In genomic region chr2:118224144-118224887, GRCh38 we compare ENCODE assay signal across 8 cellular contexts.
A peak's percentile ranks its signal among the peaks of the same experiment; 100 is the strongest.
DNase-seq lines count a peak whose midpoint lies in the region; ATAC-seq lines count a peak whose summit lies in the region.

No MANE protein-coding gene starts in this region.

- POLR2A ChIA-PET in CD8-positive, alpha-beta memory T cell (lab: Charles Lee) = interaction anchor here (1.1 kb wide), 1 partner anchor 38 kb away, joined by 3 read pairs; no protein-coding TSS in a partner anchor

- H3K9me3 ChIP-seq in CD8-positive, alpha-beta memory T cell (ENCODE audit: low read length) = no peaks in the 10 kb centered on the region

- peaks cover 54% of the 10 kb centered on the region for H3K27me3 ChIP-seq in CD8-positive, alpha-beta memory T cell (ENCODE audit: insufficient read depth, low read length, poor library complexity, severe bottlenecking)

- no peak overlapping the region for H3K27ac ChIP-seq in CD8-positive, alpha-beta memory T cell (ENCODE audit: low read depth, low read length)

- ATAC-seq in GM21381 (IDR thresholded peaks at IDR 0.05; ENCODE audit: unreplicated experiment) = peak; percentile 55

- peak overlapping the region; percentile 46 for H3K4me3 ChIP-seq in CD8-positive, alpha-beta memory T cell (ENCODE audit: low read length)

- CTCF ChIA-PET in CD8-positive, alpha-beta memory T cell (lab: Charles Lee) = interaction anchor here (0.9 to 3.8 kb wide), 3 partner anchors 178 to 631 kb away, joined by 3 to 24 read pairs (median 3); partner anchors contain the start of gene DDX18

- peak in 3 of 5 donors; percentile 8 to 51 (median 24) for DNase-seq in CD8-positive, alpha-beta memory T cell
- DNase-seq in activated naive CD4-positive, alpha-beta T cell treated with Interleukin-2 at 50 U/mL for 16 hours = peak; percentile 36
- DNase-seq in iris pigment epithelial cell (ENCODE audit: low read depth) (peak; percentile 5), NCI-H526 treated with DMSO at 0.1 percent for 48 hours (lab: John Stamatoyannopoulos, UW) (no peak), NCI-H2171 treated with DMSO at 0.1 percent for 48 hours (lab: John Stamatoyannopoulos, UW) (no peak)
- DNase-seq in stimulated activated CD4-positive, alpha-beta T cell treated with anti-CD3 and anti-CD28 coated beads, TNF-alpha, amount 100 ng/mL, for 48 hours (ENCODE audit: low read depth in 3 of 3) = peak; percentile 7 to 20 (median 12)

- no peaks in the 10 kb centered on the region for H3K36me3 Mint-ChIP-seq in CD8-positive, alpha-beta memory T cell
- H3K36me3 Mint-ChIP-seq in IgD-negative memory B cell = no peaks in the 10 kb centered on the region

- H3K36me3 ChIP-seq in CD8-positive, alpha-beta memory T cell (ENCODE audit: insufficient read depth, low read length) = no peaks in the 10 kb centered on the region

- H3K4me1 ChIP-seq in CD8-positive, alpha-beta memory T cell (ENCODE audit: insufficient read depth, low read length) = peaks cover 14% of the 10 kb centered on the region

- peak overlapping the region in 6 of 8 donors; percentile 14 to 78 (median 42) for H3K27ac Mint-ChIP-seq in CD8-positive, alpha-beta memory T cell
- peak overlapping the region; percentile 33 to 92 (median 82) for H3K27ac Mint-ChIP-seq in IgD-negative memory B cell

- H3K4me1 Mint-ChIP-seq in CD8-positive, alpha-beta memory T cell = peaks cover 19 to 29% (median 25%) of the 10 kb centered on the region in 3 donors
- H3K4me1 Mint-ChIP-seq in IgD-negative memory B cell = peaks cover 16 to 19% (median 17%) of the 10 kb centered on the region in 3 donors

- H3K4me3 Mint-ChIP-seq in CD8-positive, alpha-beta memory T cell = peak overlapping the region; percentile 83 to 91 (median 90)
- H3K4me3 Mint-ChIP-seq in IgD-negative memory B cell = peak overlapping the region; percentile 86 to 97 (median 90)

- peaks cover 0 to 3% (median 0%) of the 10 kb centered on the region in 5 donors for H3K9me3 Mint-ChIP-seq in CD8-positive, alpha-beta memory T cell
- no peaks in the 10 kb centered on the region for H3K9me3 Mint-ChIP-seq in IgD-negative memory B cell

- peaks cover 49 to 83% of the 10 kb centered on the region in 2 donors for H3K27me3 Mint-ChIP-seq in CD8-positive, alpha-beta memory T cell
- H3K27me3 Mint-ChIP-seq in IgD-negative memory B cell = peaks cover 39% of the 10 kb centered on the region

Comparison
In these comparisons a context has a peak if more than half of its experiments do, and no peak if none do; other contexts are left out.
1. DNase-seq: peak in CD8-positive, alpha-beta memory T cell (3 of 5), activated naive CD4-positive, alpha-beta T cell treated with Interleukin-2 at 50 U/mL for 16 hours (single experiment), iris pigment epithelial cell (single experiment) and stimulated activated CD4-positive, alpha-beta T cell treated with anti-CD3 and anti-CD28 coated beads, TNF-alpha, amount 100 ng/mL, for 48 hours (3 of 3); none in NCI-H526 treated with DMSO at 0.1 percent for 48 hours (single experiment) and NCI-H2171 treated with DMSO at 0.1 percent for 48 hours (single experiment).